ENCODE assay signal across 7 cellular contexts in genomic region chr6:34245032-34245760, GRCh38. TPM values are rescaled to one million over a fixed set of nuclear protein-coding genes. Genes with fewer than 3 reads are reported as not detected.
DNase-seq lines count a peak whose midpoint lies in the region; ATAC-seq and TF ChIP-seq lines count a peak whose summit lies in the region.
"Not testable (repeated sequence)": the region's sequence is repeated elsewhere in the genome, so short reads cannot be mapped to it uniquely, and the experiment has no call there.

No MANE protein-coding gene starts in this region.

- peak overlapping the region in 1 of 2 donors; percentile 62 for H3K27ac ChIP-seq in coronary artery
- H3K27ac ChIP-seq in lower lobe of right lung: not testable (repeated sequence)
- H3K27ac ChIP-seq in sigmoid colon: peak overlapping the region in 2 of 4 donors; percentile 71 to 73

- not testable (repeated sequence) for H3K9me3 Mint-ChIP-seq in Calu3 (ENCODE audit: low read depth, unreplicated experiment); IgD-negative memory B cell; activated CD4-positive, alpha-beta T cell treated with anti-CD3 and anti-CD28 coated beads, Interleukin-2, amount 10 ng/mL, durations not matched to agents 7 days and 5 days; activated naive CD4-positive, alpha-beta T cell treated with anti-CD3 and anti-CD28 coated beads, Interleukin-2, amount 50 U/mL, for 72 hours

- ATAC-seq in activated naive CD4-positive, alpha-beta T cell treated with anti-CD3 and anti-CD28 coated beads, Interleukin-2, amount 50 U/mL, for 72 hours; lower lobe of right lung: not testable (repeated sequence)

- not testable (repeated sequence) for TF ChIP-seq POLR2A in sigmoid colon (IDR thresholded peaks at IDR 0.05)

- not testable (repeated sequence) for H3K9me3 ChIP-seq in lower lobe of right lung, sigmoid colon

- not testable (repeated sequence) for H3K27me3 ChIP-seq in lower lobe of right lung (ENCODE audit: low read depth); sigmoid colon

- CTCF ChIA-PET in Calu3 (lab: Charles Lee): interaction anchor here (1.6 to 5.4 kb wide), 5 partner anchors 21 to 171 kb away, joined by 4 to 107 read pairs (median 28); no protein-coding TSS in a partner anchor
- CTCF ChIA-PET in activated CD4-positive, alpha-beta T cell treated with anti-CD3 and anti-CD28 coated beads, Interleukin-2, amount 10 ng/mL, durations not matched to agents 7 days and 5 days (lab: Charles Lee): not testable (repeated sequence)

- H3K36me3 ChIP-seq in lower lobe of right lung: peaks cover 26% of the 10 kb centered on the region
- H3K36me3 ChIP-seq in sigmoid colon: not testable (repeated sequence)

- H3K4me3 ChIP-seq in coronary artery, lower lobe of right lung, sigmoid colon: not testable (repeated sequence)

- H3K4me1 ChIP-seq in lower lobe of right lung (peaks cover 38% of the 10 kb centered on the region), sigmoid colon (peaks cover 0 to 39% (median 29%) of the 10 kb centered on the region in 4 donors)

- TF ChIP-seq CTCF in Calu3 (IDR thresholded peaks at IDR 0.05; ENCODE audit: unreplicated experiment); coronary artery (IDR thresholded peaks at IDR 0.05); lower lobe of right lung (IDR thresholded peaks at IDR 0.05); sigmoid colon (IDR thresholded peaks at IDR 0.05): not testable (repeated sequence)

- intact Hi-C loops in Calu3 (cut with micrococcal nuclease; ENCODE audit: unreplicated experiment) (loop anchor here (2.0 kb wide), 1 partner anchor 48 kb away; no protein-coding TSS in a partner anchor), sigmoid colon (cut with DNase I) (loop anchor here (5.0 kb wide), 1 partner anchor 282 kb away; no protein-coding TSS in a partner anchor)
- intact Hi-C loops in lower lobe of right lung (cut with DNase I): not testable (repeated sequence)

- peak overlapping the region; percentile 81 for H3K4me3 Mint-ChIP-seq in Calu3 (ENCODE audit: low read depth, unreplicated experiment)
- peak overlapping the region in 2 of 4 donors; percentile 30 to 96 for H3K4me3 Mint-ChIP-seq in IgD-negative memory B cell
- H3K4me3 Mint-ChIP-seq in activated CD4-positive, alpha-beta T cell treated with anti-CD3 and anti-CD28 coated beads, Interleukin-2, amount 10 ng/mL, durations not matched to agents 7 days and 5 days: not testable (repeated sequence)

- not testable (repeated sequence) for DNase-seq in Calu3; activated CD4-positive, alpha-beta T cell treated with anti-CD3 and anti-CD28 coated beads, Interleukin-2, amount 10 ng/mL, durations not matched to agents 7 days and 5 days; activated naive CD4-positive, alpha-beta T cell treated with anti-CD3 and anti-CD28 coated beads, Interleukin-2, amount 50 U/mL, for 72 hours (ENCODE audit: low spot score in 2 of 2)
- peak; percentile 69 for DNase-seq in coronary artery (ENCODE audit: low spot score)
- DNase-seq in lower lobe of right lung: peak; percentile 21
- peak; percentile 40 for DNase-seq in sigmoid colon

- WGBS in sigmoid colon, 2 donors: 78 to 85% methylated on average over 12 to 13 of the region's 13 CpGs

- H3K27ac Mint-ChIP-seq in Calu3 (ENCODE audit: unreplicated experiment): peak overlapping the region; percentile 97
- peak overlapping the region in 2 of 3 donors; percentile 86 to 97 for H3K27ac Mint-ChIP-seq in IgD-negative memory B cell
- peak overlapping the region; percentile 68 for H3K27ac Mint-ChIP-seq in activated CD4-positive, alpha-beta T cell treated with anti-CD3 and anti-CD28 coated beads, Interleukin-2, amount 10 ng/mL, durations not matched to agents 7 days and 5 days
- H3K27ac Mint-ChIP-seq in activated naive CD4-positive, alpha-beta T cell treated with anti-CD3 and anti-CD28 coated beads, Interleukin-2, amount 50 U/mL, for 72 hours: peak overlapping the region; percentile 87

- POLR2A ChIA-PET in activated CD4-positive, alpha-beta T cell treated with anti-CD3 and anti-CD28 coated beads, Interleukin-2, amount 10 ng/mL, durations not matched to agents 7 days and 5 days (lab: Charles Lee): not testable (repeated sequence)

- peaks cover 84% of the 10 kb centered on the region for H3K4me1 Mint-ChIP-seq in Calu3 (ENCODE audit: low read depth, unreplicated experiment)
- H3K4me1 Mint-ChIP-seq in IgD-negative memory B cell: peaks cover 13 to 25% (median 18%) of the 10 kb centered on the region in 3 donors
- H3K4me1 Mint-ChIP-seq in activated CD4-positive, alpha-beta T cell treated with anti-CD3 and anti-CD28 coated beads, Interleukin-2, amount 10 ng/mL, durations not matched to agents 7 days and 5 days: peaks cover 76% of the 10 kb centered on the region

- H3K36me3 Mint-ChIP-seq in Calu3 (ENCODE audit: insufficient read depth, unreplicated experiment): peaks cover 95% of the 10 kb centered on the region
- H3K36me3 Mint-ChIP-seq in IgD-negative memory B cell: not testable (repeated sequence)
- H3K36me3 Mint-ChIP-seq in activated CD4-positive, alpha-beta T cell treated with anti-CD3 and anti-CD28 coated beads, Interleukin-2, amount 10 ng/mL, durations not matched to agents 7 days and 5 days (ENCODE audit: low read depth): peaks cover 50% of the 10 kb centered on the region
- H3K36me3 Mint-ChIP-seq in activated naive CD4-positive, alpha-beta T cell treated with anti-CD3 and anti-CD28 coated beads, Interleukin-2, amount 50 U/mL, for 72 hours: peaks cover 25 to 28% of the 10 kb centered on the region in 2 donors

- TSS peak; percentile 57 for BruUV-seq in Calu3 (replicated peaks; lab: Mats Ljungman, UMichigan)

- TF ChIP-seq EP300 in sigmoid colon (IDR thresholded peaks at IDR 0.05): not testable (repeated sequence)

- not testable (repeated sequence) for H3K27me3 Mint-ChIP-seq in Calu3 (ENCODE audit: unreplicated experiment); IgD-negative memory B cell; activated CD4-positive, alpha-beta T cell treated with anti-CD3 and anti-CD28 coated beads, Interleukin-2, amount 10 ng/mL, durations not matched to agents 7 days and 5 days

RNA-seq across cellular contexts. Expression of gene SMIM29, which starts 3.6 kb away (rescaled TPM):
- 59.2 and 68.6 TPM in 2 replicates for total RNA-seq in Calu3 (2022)
- 66.2 TPM for polyA plus RNA-seq in IgD-negative memory B cell
- total RNA-seq in activated CD4-positive, alpha-beta T cell treated with anti-CD3 and anti-CD28 coated beads, Interleukin-2, amount 10 ng/mL, durations not matched to agents 7 days and 5 days: 10 to 100 TPM; 22.4 to 23.1 TPM
- total RNA-seq in activated naive CD4-positive, alpha-beta T cell treated with anti-CD3 and anti-CD28 coated beads, Interleukin-2, amount 50 U/mL, for 72 hours: 10 to 100 TPM; 12.8 to 25.1 TPM
- 29.8 TPM for total RNA-seq in lower lobe of right lung
- 10 to 100 TPM; 16.8 to 34.3 (median 27.6) TPM for total RNA-seq in sigmoid colon
- 10 to 100 TPM; 22.9 to 39.0 (median 23.7) TPM for polyA plus RNA-seq in sigmoid colon

RNA-seq across cellular contexts. Expression of gene HMGA1, which starts 8.5 kb away (rescaled TPM):
- 1,138 and 1,378 TPM in 2 replicates for total RNA-seq in Calu3 (2022)
- 68.3 TPM for polyA plus RNA-seq in IgD-negative memory B cell
- total RNA-seq in activated CD4-positive, alpha-beta T cell treated with anti-CD3 and anti-CD28 coated beads, Interleukin-2, amount 10 ng/mL, durations not matched to agents 7 days and 5 days: 100 to 1,000 TPM; 291 to 318 TPM
- total RNA-seq in activated naive CD4-positive, alpha-beta T cell treated with anti-CD3 and anti-CD28 coated beads, Interleukin-2, amount 50 U/mL, for 72 hours: 100 to 1,000 TPM; 524 to 600 TPM
- 63.5 TPM for total RNA-seq in lower lobe of right lung
- total RNA-seq in sigmoid colon: 10 to 100 TPM in 2 of 4 donors, 1 to 10 TPM in 2; 6.9 to 12.1 (median 9.4) TPM
- 100 to 1,000 TPM in 2 of 3 donors, 10 to 100 TPM in 1; 89.7 to 311 (median 111) TPM for polyA plus RNA-seq in sigmoid colon
